8 cellular contexts compared by ENCODE assay signal in the genomic region with DNA sequence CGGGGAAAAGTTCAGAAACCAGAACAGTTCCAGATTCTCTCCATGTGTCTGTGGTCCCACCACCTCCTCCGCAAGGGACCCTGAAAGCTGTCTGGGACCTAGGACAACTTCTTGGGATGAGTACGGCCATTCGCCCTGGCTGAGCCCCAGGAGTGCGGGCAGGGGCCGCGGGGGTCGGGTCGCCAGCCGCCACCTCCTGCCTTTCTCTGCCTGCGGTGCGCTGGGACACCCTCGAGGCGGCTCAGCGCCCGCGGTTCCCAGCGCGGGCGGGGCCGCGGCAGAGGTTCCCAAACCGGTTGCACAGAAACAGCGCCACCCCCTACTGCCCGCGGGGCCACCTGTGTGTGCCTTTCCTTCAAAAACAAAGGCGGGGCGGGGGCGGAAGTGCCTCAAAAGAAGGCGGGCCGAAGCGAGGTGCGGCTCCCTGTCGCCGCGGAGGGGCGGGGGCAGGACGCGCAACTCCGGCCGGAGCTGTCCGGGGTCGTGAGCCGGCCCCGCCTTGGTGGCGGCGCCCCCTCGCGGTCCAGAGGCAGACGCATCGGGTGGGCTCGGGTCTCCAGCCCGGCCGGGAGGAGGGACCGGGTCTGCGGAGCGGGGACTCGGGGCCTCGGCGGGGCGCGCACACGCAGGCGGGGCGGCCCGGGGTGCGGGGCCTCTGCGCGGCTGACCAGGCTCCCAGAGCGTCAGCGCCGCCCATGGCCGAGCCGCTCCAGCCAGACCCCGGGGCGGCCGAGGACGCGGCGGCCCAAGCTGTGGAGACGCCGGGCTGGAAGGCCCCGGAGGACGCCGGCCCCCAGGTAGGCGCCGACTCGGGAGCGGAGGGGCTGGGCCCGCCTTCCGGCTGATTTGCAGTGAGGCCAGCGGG. TPM values are rescaled to one million over a fixed set of nuclear protein-coding genes. Genes with fewer than 3 reads are reported as not detected.
DNase-seq lines count a peak whose midpoint lies in the region; TF ChIP-seq lines count a peak whose summit lies in the region.

A gene with protein sequence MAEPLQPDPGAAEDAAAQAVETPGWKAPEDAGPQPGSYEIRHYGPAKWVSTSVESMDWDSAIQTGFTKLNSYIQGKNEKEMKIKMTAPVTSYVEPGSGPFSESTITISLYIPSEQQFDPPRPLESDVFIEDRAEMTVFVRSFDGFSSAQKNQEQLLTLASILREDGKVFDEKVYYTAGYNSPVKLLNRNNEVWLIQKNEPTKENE (plus strand): TSS at position 423 of the 865 bp plus-strand sequence. CDS start 273 bp downstream, at position 696.

- H3K36me3 ChIP-seq in MG63, result peaks cover 34% of the 10 kb centered on the region
- peaks cover 25 to 36% (median 33%) of the 10 kb centered on the region in 4 donors for H3K36me3 ChIP-seq in stomach

- H3K4me3 Mint-ChIP-seq in H9, result peak within 1 kb of the TSS; percentile 90 to 91
- H3K4me3 Mint-ChIP-seq in neural crest cell, result peak within 1 kb of the TSS; percentile 89

- H3K27ac Mint-ChIP-seq in H9 (peak within 1 kb of the TSS in 1 of 3 experiments; percentile 87; a peak in 3 of 7 replicates), neural crest cell (ENCODE audit: unreplicated experiment) (peak within 1 kb of the TSS; percentile 35)

- H3K9ac ChIP-seq in H9 (ENCODE audit: extremely low read depth, insufficient read length, low read length), result peak within 1 kb of the TSS; percentile 64

- no peaks in the 10 kb centered on the region for H4K20me1 ChIP-seq in H9 (ENCODE audit: control insufficient read depth, insufficient read depth, insufficient read length)

- H2BK120ac ChIP-seq in H9 (ENCODE audit: low read depth, low read length, poor library complexity, severe bottlenecking), result no peak within 1 kb of the TSS

- H3T11ph ChIP-seq in H9 (ENCODE audit: low read length), result no peak within 1 kb of the TSS

- no peak within 1 kb of the TSS for H4K5ac ChIP-seq in H9 (ENCODE audit: insufficient read length, low read depth, low read length)

- H3K9me3 Mint-ChIP-seq in H9, result no peaks in the 10 kb centered on the region; a peak in 1 of 5 replicates
- H3K9me3 Mint-ChIP-seq in neural crest cell, result no peaks in the 10 kb centered on the region

- intact Hi-C loops in stomach (cut with DNase I; ENCODE audit: low total_unique reads), result no loop called here

- WGBS in H9 (ENCODE audit: extremely low coverage, insufficient read length, low lambda C conversion rate), result no CpG with 5 or more reads among the region's 92 CpGs
- WGBS in stomach, 5 donors, result 0 to 1% (median 0%) methylated on average over 4 to 90 of the region's 92 CpGs

- H3K4me1 ChIP-seq in H9 (ENCODE audit: insufficient read depth, low read length), result no peaks in the 10 kb centered on the region
- peaks cover 7 to 44% (median 39%) of the 10 kb centered on the region in 4 donors for H3K4me1 ChIP-seq in stomach

- H3K79me2 ChIP-seq in H9 (ENCODE audit: insufficient read depth, low read length), result no peaks in the 10 kb centered on the region

- peak within 1 kb of the TSS; percentile 57 for H2AFZ ChIP-seq in H9 (ENCODE audit: low read length)

- H3K4me2 ChIP-seq in H9 (ENCODE audit: insufficient read depth, insufficient read length, low read length), result peak within 1 kb of the TSS; percentile 95

- peaks cover 17% of the 10 kb centered on the region for H3K23me2 ChIP-seq in H9 (ENCODE audit: insufficient read length, low read depth, low read length, poor library complexity, severe bottlenecking)

- DNase-seq in ELF-1 (ENCODE audit: low read depth, low spot score) (peak; percentile 98), H9 (peak; percentile 99), MG63 (peak; percentile 96), SHP77 treated with DMSO at 0.1 percent for 48 hours (lab: John Stamatoyannopoulos, UW) (peak; percentile 89), fibroblast of villous mesenchyme (ENCODE audit: low read depth) (peak; percentile 78), neural crest cell (ENCODE audit: low read depth, low spot score) (peak; percentile 87), stomach (peak; percentile 97)
- peak; percentile 97 for DNase-seq in activated effector memory CD4-positive, alpha-beta T cell treated with anti-CD3 and anti-CD28 coated beads, Interleukin-2, amount 50 U/mL, for 16 hours

- peak; percentile 84 for TF ChIP-seq CTCF in H9 (conservative IDR thresholded peaks at IDR 0.05)
- peak; percentile 45 for TF ChIP-seq CTCF in fibroblast of villous mesenchyme (IDR thresholded peaks at IDR 0.05; ENCODE audit: insufficient read depth, low read depth, low read length)
- peak; percentile 74 for TF ChIP-seq CTCF in neural crest cell (conservative IDR thresholded peaks at IDR 0.05)
- TF ChIP-seq CTCF in stomach (IDR thresholded peaks at IDR 0.05), result peak in 4 of 7 experiments; percentile 38 to 75 (median 53)

- H2AK5ac ChIP-seq in H9 (ENCODE audit: insufficient read length, low read length), result no peak within 1 kb of the TSS

- H3K27ac ChIP-seq in H9 (ENCODE audit: insufficient read length, low read depth, low read length), result no peak within 1 kb of the TSS
- peak within 1 kb of the TSS; percentile 89 to 98 (median 95) for H3K27ac ChIP-seq in stomach

- no peak within 1 kb of the TSS for H3K4ac ChIP-seq in H9 (ENCODE audit: low read depth, low read length)

- H2BK12ac ChIP-seq in H9 (ENCODE audit: insufficient read length, low read depth, low read length), result no peak within 1 kb of the TSS

- TF ChIP-seq POLR2A in stomach (IDR thresholded peaks at IDR 0.05), result peak in 1 of 4 donors; percentile 47

- H3K27me3 Mint-ChIP-seq in H9 (ENCODE audit: low read depth), result no peaks in the 10 kb centered on the region; the same call in 1 of the 2 replicates
- H3K27me3 Mint-ChIP-seq in neural crest cell (ENCODE audit: low read depth), result no peaks in the 10 kb centered on the region

- H3K4me1 Mint-ChIP-seq in H9, result peaks cover 4 to 12% of the 10 kb centered on the region in 2 experiments
- H3K4me1 Mint-ChIP-seq in neural crest cell, result peaks cover 12% of the 10 kb centered on the region

- H3K27me3 ChIP-seq in H9 (ENCODE audit: insufficient read depth, low read length) (no peaks in the 10 kb centered on the region), MG63 (no peaks in the 10 kb centered on the region), stomach (no peaks in the 10 kb centered on the region)

- no peak within 1 kb of the TSS for H2BK5ac ChIP-seq in H9 (ENCODE audit: insufficient read length, low read length)

- peak within 1 kb of the TSS; percentile 59 for H3K18ac ChIP-seq in H9 (ENCODE audit: insufficient read length, low read depth, low read length)

- no peak within 1 kb of the TSS for H3K56ac ChIP-seq in H9 (ENCODE audit: insufficient read length, low read depth, low read length)

- no peaks in the 10 kb centered on the region for H3K79me1 ChIP-seq in H9 (ENCODE audit: insufficient read depth, low read depth, low read length, poor library complexity, severe bottlenecking)

- TF ChIP-seq EP300 in stomach (IDR thresholded peaks at IDR 0.05), result no peak

- H3K36me3 Mint-ChIP-seq in H9 (ENCODE audit: insufficient read depth in 1 of 3, low read depth in 3 of 3) (peaks cover 2 to 32% (median 32%) of the 10 kb centered on the region in 3 experiments; a peak in 6 of 7 replicates), neural crest cell (ENCODE audit: low read depth) (peaks cover 8% of the 10 kb centered on the region)

- no peak within 1 kb of the TSS for H4K91ac ChIP-seq in H9 (ENCODE audit: insufficient read length, low read depth, low read length)

- H3K9me3 ChIP-seq in H9 (ENCODE audit: control insufficient read depth, low read depth, low read length) (no peaks in the 10 kb centered on the region), MG63 (no peaks in the 10 kb centered on the region), stomach (no peaks in the 10 kb centered on the region)

- H3K23ac ChIP-seq in H9 (ENCODE audit: insufficient read length, low read depth, low read length), result no peak within 1 kb of the TSS

- H3K14ac ChIP-seq in H9 (ENCODE audit: insufficient read depth, low read length), result peak within 1 kb of the TSS; percentile 67

- H2BK20ac ChIP-seq in H9 (ENCODE audit: low read depth, low read length, poor library complexity, severe bottlenecking), result no peak within 1 kb of the TSS

- H2BK15ac ChIP-seq in H9 (ENCODE audit: low read depth, low read length), result no peak within 1 kb of the TSS

- peak within 1 kb of the TSS; percentile 70 for H3K4me3 ChIP-seq in MG63
- H3K4me3 ChIP-seq in fibroblast of villous mesenchyme (ENCODE audit: low read depth, low read length), result peak within 1 kb of the TSS; percentile 88
- H3K4me3 ChIP-seq in stomach, result peak within 1 kb of the TSS; percentile 78 to 94 (median 84)

- no peak within 1 kb of the TSS for H4K8ac ChIP-seq in H9 (replicated peaks; ENCODE audit: insufficient read length, low read depth, low read length)

RNA-seq across cellular contexts. Expression of the gene that starts here (rescaled TPM):
- total RNA-seq in H9 (2021), result 57.0 and 57.8 TPM in 2 replicates
- total RNA-seq in MG63 (2014; rRNA removed; shearing (Covaris generic); ENCODE audit: low replicate concordance), result 40.8 and 76.0 TPM in 2 replicates
- 13.8 and 22.2 TPM in 2 replicates for total RNA-seq in fibroblast of villous mesenchyme
- 26.5 and 31.5 TPM in 2 replicates for total RNA-seq in neural crest cell
- 100 to 1,000 TPM in 2 of 5 donors, 10 to 100 TPM in 2, 1 to 10 TPM in 1; 9.9 to 351 (median 48.3) TPM for total RNA-seq in stomach
- polyA plus RNA-seq in stomach, result 10 to 100 TPM; 20.5 to 49.9 (median 48.5) TPM
